Comparison of ENCODE assay signal across 9 cellular contexts in genomic region chr21:45308211-45309068, GRCh38. TPM values are rescaled to one million over a fixed set of nuclear protein-coding genes. Genes with fewer than 3 reads are reported as not detected.
DNase-seq lines count a peak whose midpoint lies in the region; ATAC-seq and TF ChIP-seq lines count a peak whose summit lies in the region.
"Had no signal": no experiment of that assay in that cellular context is flagged by ENCODE, and none has a peak within 500 bp of the region (broad histone marks: within the 10 kb centered on the region; RNA-seq: fewer than 3 reads in every experiment).

No MANE protein-coding gene starts in this region.

- TF ChIP-seq RAD21 in Ishikawa (IDR thresholded peaks at IDR 0.05; ENCODE audit: low read depth): peak; percentile 12; the same call in 1 of the 2 replicates

- H3K27me3 Mint-ChIP-seq in endothelial cell (ENCODE audit: unreplicated experiment): peaks cover 6% of the 10 kb centered on the region

- H3K36me3 ChIP-seq in skeletal muscle tissue (ENCODE audit: control insufficient read depth in 3 of 3, insufficient read depth in 3 of 3, low read length in 3 of 3): no peaks in the 10 kb centered on the region

- intact Hi-C loops in cardiac septum (cut with DNase I): no loop called here

- ATAC-seq in HG02973 (IDR thresholded peaks at IDR 0.05; ENCODE audit: unreplicated experiment): no peak
- no peak for ATAC-seq in HG02759 (IDR thresholded peaks at IDR 0.05; ENCODE audit: unreplicated experiment)

- H3K9me3 Mint-ChIP-seq in endothelial cell (ENCODE audit: unreplicated experiment): no peaks in the 10 kb centered on the region

- H3K4me1 ChIP-seq in skeletal muscle tissue (ENCODE audit: control insufficient read depth in 3 of 3, insufficient read depth in 3 of 3, low read length in 3 of 3): peaks cover 36 to 46% (median 39%) of the 10 kb centered on the region in 3 donors

- H3K27ac Mint-ChIP-seq in endothelial cell (ENCODE audit: unreplicated experiment): no peak overlapping the region

- H3K9ac ChIP-seq in skeletal muscle tissue (ENCODE audit: low read depth in 1 of 3, low read length in 3 of 3): peak overlapping the region in 1 of 3 donors; percentile 50

- peak overlapping the region; percentile 77 for H3K27ac ChIP-seq in skeletal muscle tissue (ENCODE audit: low read depth, low read length)

- H3K4me1 Mint-ChIP-seq in endothelial cell (ENCODE audit: unreplicated experiment): peaks cover 2% of the 10 kb centered on the region

- H3K9me3 ChIP-seq in skeletal muscle tissue (ENCODE audit: control insufficient read depth in 3 of 3, low read length in 3 of 3): no peaks in the 10 kb centered on the region

- H3K36me3 Mint-ChIP-seq in endothelial cell (ENCODE audit: low read depth, unreplicated experiment): no peaks in the 10 kb centered on the region

- peaks cover 22 to 62% (median 39%) of the 10 kb centered on the region in 3 donors for H3K27me3 ChIP-seq in skeletal muscle tissue (ENCODE audit: control insufficient read depth in 3 of 3, insufficient read depth in 3 of 3, low read length in 3 of 3)

- TF ChIP-seq CTCF in endothelial cell (IDR thresholded peaks at IDR 0.05; ENCODE audit: unreplicated experiment): no peak

- peak overlapping the region in 1 of 3 donors; percentile 13 for H3K4me3 ChIP-seq in skeletal muscle tissue (ENCODE audit: low read length in 3 of 3)

- H3K4me3 Mint-ChIP-seq in endothelial cell (ENCODE audit: unreplicated experiment): no peak overlapping the region

- no peak for TF ChIP-seq EP300 in Ishikawa (IDR thresholded peaks at IDR 0.05; ENCODE audit: borderline replicate concordance)

- DNase-seq in T1000 (lab: John Stamatoyannopoulos, UW) (peak; percentile 40), cardiac septum (ENCODE audit: low spot score) (peak; percentile 73), NCI-H226 (no peak), endothelial cell (ENCODE audit: low spot score) (no peak)
- DNase-seq: NCI-H2081 treated with DMSO at 0.1 percent for 48 hours had no signal

TF ChIP-seq in Ishikawa, 13 proteins besides CTCF, POLR2A, EP300 and RAD21:
- no peak for TF ChIP-seq EGR1 (IDR thresholded peaks at IDR 0.05)
- TF ChIP-seq TEAD4 (IDR thresholded peaks at IDR 0.05): no peak
- no peak for TF ChIP-seq TAF1 (IDR thresholded peaks at IDR 0.05; ENCODE audit: low read depth)
- TF ChIP-seq YY1 (IDR thresholded peaks at IDR 0.05; ENCODE audit: low read depth): 0 out of 2 replicates have a peak, but pooled peaks have one; percentile 55
- peak; percentile 56 for TF ChIP-seq MAX (IDR thresholded peaks at IDR 0.05)
- 0 out of 2 replicates have a peak, but pooled peaks have one; percentile 43 for TF ChIP-seq CEBPB (IDR thresholded peaks at IDR 0.05)
TF ChIP-seq in Ishikawa: peak in this region for 3.

RNA-seq across cellular contexts. Expression of gene POFUT2, which starts 20.7 kb away (rescaled TPM):
- total RNA-seq in cardiac septum (20.1 TPM), skeletal muscle tissue (18.3 TPM), endothelial cell (ENCODE audit: unreplicated experiment) (37.8 TPM)

Comparison
In these comparisons a context has a peak if more than half of its experiments do, and no peak if none do; other contexts are left out.
1. DNase-seq: peak in T1000 (single experiment) and cardiac septum (single experiment); none in NCI-H226 (single experiment) and endothelial cell (single experiment).